In the genomic region with DNA sequence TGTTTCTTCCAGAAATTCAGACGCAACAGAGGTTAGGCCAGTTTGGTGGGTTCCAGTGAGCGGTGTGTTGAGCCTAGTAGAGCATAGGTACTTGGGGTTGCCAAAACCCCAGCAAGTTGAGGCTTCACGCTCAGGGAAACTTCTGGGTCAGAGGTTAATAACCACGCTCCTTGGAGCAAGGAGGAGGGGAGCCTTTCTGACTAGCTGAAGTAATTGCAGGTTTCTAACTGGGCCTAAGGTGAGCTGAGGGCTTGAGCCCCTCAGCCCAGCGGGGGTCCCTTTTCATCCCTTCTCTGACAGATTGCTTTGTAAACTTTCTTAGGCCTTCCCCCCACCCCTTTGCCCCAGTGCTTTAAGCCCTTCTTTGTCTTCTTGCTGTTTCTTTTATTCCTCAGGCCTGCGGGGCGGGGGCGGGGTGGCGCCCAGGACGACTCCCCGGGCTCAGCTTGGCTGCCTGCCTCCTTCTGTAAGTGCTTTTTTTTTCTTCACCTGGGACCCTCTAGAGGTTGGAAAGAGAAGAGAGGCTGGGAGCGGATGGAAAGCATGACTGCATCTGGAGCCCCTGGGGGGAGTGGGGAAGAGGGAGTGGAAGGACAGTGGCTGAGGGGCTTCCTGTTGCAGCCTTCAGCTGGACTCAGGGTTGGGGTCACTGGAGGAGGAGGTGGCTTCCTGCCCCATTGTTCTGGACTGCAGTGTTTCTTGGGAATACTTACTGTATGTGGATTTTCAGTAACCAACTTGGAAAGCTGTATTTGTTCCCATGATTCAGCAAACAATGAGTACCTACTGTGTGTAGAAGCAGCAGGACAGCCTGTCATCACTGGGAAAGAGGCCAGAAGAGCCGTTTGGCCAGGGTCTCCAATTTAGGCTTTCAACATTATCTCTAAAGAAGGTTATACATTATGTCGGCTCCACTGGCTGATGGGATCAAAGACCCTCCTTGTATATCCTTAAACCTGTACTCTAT, we compare ENCODE assay signal across 1 cellular context.
TF ChIP-seq lines count a peak whose summit lies in the region.

No MANE protein-coding gene starts in this region.

TF ChIP-seq in K562, 482 proteins besides CTCF, POLR2A, EP300 and RAD21 (continued from another document):
- TF ChIP-seq, protein P1, sequence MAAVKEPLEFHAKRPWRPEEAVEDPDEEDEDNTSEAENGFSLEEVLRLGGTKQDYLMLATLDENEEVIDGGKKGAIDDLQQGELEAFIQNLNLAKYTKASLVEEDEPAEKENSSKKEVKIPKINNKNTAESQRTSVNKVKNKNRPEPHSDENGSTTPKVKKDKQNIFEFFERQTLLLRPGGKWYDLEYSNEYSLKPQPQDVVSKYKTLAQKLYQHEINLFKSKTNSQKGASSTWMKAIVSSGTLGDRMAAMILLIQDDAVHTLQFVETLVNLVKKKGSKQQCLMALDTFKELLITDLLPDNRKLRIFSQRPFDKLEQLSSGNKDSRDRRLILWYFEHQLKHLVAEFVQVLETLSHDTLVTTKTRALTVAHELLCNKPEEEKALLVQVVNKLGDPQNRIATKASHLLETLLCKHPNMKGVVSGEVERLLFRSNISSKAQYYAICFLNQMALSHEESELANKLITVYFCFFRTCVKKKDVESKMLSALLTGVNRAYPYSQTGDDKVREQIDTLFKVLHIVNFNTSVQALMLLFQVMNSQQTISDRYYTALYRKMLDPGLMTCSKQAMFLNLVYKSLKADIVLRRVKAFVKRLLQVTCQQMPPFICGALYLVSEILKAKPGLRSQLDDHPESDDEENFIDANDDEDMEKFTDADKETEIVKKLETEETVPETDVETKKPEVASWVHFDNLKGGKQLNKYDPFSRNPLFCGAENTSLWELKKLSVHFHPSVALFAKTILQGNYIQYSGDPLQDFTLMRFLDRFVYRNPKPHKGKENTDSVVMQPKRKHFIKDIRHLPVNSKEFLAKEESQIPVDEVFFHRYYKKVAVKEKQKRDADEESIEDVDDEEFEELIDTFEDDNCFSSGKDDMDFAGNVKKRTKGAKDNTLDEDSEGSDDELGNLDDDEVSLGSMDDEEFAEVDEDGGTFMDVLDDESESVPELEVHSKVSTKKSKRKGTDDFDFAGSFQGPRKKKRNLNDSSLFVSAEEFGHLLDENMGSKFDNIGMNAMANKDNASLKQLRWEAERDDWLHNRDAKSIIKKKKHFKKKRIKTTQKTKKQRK (IDR thresholded peaks at IDR 0.05; ENCODE audit: borderline replicate concordance, low read depth, low read length): no peak
- no peak for TF ChIP-seq PCBP2 (IDR thresholded peaks at IDR 0.05; ENCODE audit: low read depth, low read length, poor library complexity, severe bottlenecking)
- TF ChIP-seq CXXC5 (CRISPR knock-in tag; IDR thresholded peaks at IDR 0.05): peak; percentile 25; the same call in 1 of the 2 replicates
- no peak for TF ChIP-seq GABPB1 (CRISPR knock-in tag; IDR thresholded peaks at IDR 0.05)
- no peak for TF ChIP-seq TEAD1 (CRISPR knock-in tag; IDR thresholded peaks at IDR 0.05)
- no peak for TF ChIP-seq LARP7 (IDR thresholded peaks at IDR 0.05)
- no peak for TF ChIP-seq TAF9B (IDR thresholded peaks at IDR 0.05; ENCODE audit: partially characterized antibody)
- TF ChIP-seq ARHGAP35 (IDR thresholded peaks at IDR 0.05; ENCODE audit: partially characterized antibody): no peak
- TF ChIP-seq PURB (CRISPR knock-in tag; IDR thresholded peaks at IDR 0.05; ENCODE audit: low read depth): no peak
- TF ChIP-seq, protein P2, sequence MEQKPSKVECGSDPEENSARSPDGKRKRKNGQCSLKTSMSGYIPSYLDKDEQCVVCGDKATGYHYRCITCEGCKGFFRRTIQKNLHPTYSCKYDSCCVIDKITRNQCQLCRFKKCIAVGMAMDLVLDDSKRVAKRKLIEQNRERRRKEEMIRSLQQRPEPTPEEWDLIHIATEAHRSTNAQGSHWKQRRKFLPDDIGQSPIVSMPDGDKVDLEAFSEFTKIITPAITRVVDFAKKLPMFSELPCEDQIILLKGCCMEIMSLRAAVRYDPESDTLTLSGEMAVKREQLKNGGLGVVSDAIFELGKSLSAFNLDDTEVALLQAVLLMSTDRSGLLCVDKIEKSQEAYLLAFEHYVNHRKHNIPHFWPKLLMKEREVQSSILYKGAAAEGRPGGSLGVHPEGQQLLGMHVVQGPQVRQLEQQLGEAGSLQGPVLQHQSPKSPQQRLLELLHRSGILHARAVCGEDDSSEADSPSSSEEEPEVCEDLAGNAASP (IDR thresholded peaks at IDR 0.05): no peak
- TF ChIP-seq RBM17 (IDR thresholded peaks at IDR 0.05; ENCODE audit: borderline replicate concordance, low read depth, low read length): no peak
- no peak for TF ChIP-seq SLC30A9 (CRISPR knock-in tag; IDR thresholded peaks at IDR 0.05)
